Comparison of ENCODE assay signal across 14 cellular contexts in the genomic region with DNA sequence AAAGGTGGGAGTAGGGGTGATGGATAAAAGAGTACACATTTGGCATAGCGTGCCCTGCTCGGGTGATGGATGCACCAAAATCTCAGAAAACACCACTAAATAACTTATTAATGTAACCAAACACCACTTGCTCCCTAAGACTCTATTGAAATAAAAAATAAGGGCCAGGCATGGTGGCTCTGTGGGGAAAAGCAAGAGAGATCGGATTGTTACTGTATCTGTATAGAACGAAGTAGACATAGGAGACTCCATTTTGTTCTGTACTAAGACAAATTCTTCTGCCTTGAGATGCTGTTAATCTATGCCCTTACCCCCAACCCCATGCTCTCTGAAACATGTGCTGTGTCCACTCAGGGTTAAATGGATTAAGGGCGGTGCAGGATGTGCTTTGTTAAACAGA. TPM values are rescaled to one million over a fixed set of nuclear protein-coding genes. Genes with fewer than 3 reads are reported as not detected.
A peak's percentile ranks its signal among the peaks of the same experiment; 100 is the strongest.
DNase-seq lines count a peak whose midpoint lies in the region; ATAC-seq, FAIRE-seq and TF ChIP-seq lines count a peak whose summit lies in the region.
"Not testable (repeated sequence)": the region's sequence is repeated elsewhere in the genome, so short reads cannot be mapped to it uniquely, and the experiment has no call there.
"Had no signal": no experiment of that assay in that cellular context is flagged by ENCODE, and none has a peak within 500 bp of the region (broad histone marks: within the 10 kb centered on the region; RNA-seq: fewer than 3 reads in every experiment).

No MANE protein-coding gene starts in this region.

- H3K9me2 ChIP-seq in GM23338 (ENCODE audit: insufficient read depth) = not testable (repeated sequence)

- not testable (repeated sequence) for ATAC-seq in A549; GM23338; RWPE2 (ENCODE audit: low read depth)

- not testable (repeated sequence) for FAIRE-seq in A549 (lab: Jason Lieb, UNC)

- H3K27ac Mint-ChIP-seq in GM23338 (peak overlapping the region; percentile 96; the same call in 1 of the 2 replicates), endodermal cell (peak overlapping the region; percentile 93), type B pancreatic cell (peak overlapping the region; percentile 90)

- H3K4me3 ChIP-seq in A549; GM23338; HUES64 (ENCODE audit: low read length); RWPE2 (ENCODE audit: severe bottlenecking); endodermal cell (ENCODE audit: low read length); iPS-20b (ENCODE audit: low read length): not testable (repeated sequence)

- WGBS in A549 (ENCODE audit: missing lambda C conversion rate) = 78% methylated on average over 5 of the region's 5 CpGs
- 59% methylated on average over 4 of the region's 5 CpGs for WGBS in HUES64
- 79% methylated on average over 2 to 3 of the region's 5 CpGs for WGBS in endodermal cell (ENCODE audit: insufficient coverage in 1 of 2, insufficient read length in 1 of 2), 2 experiments

- H2AFZ ChIP-seq in GM23338 = not testable (repeated sequence)

- TF ChIP-seq EP300 in A549 (IDR thresholded peaks at IDR 0.05) = not testable (repeated sequence)

- H3K4me3 Mint-ChIP-seq in GM23338, endodermal cell, type B pancreatic cell: not testable (repeated sequence)

- not testable (repeated sequence) for H4K20me1 ChIP-seq in GM23338 (replicated peaks; ENCODE audit: insufficient read depth)

- peaks cover 56% of the 10 kb centered on the region for H3K4me1 Mint-ChIP-seq in GM23338
- H3K4me1 Mint-ChIP-seq in endodermal cell = peaks cover 53% of the 10 kb centered on the region
- H3K4me1 Mint-ChIP-seq in type B pancreatic cell (ENCODE audit: unreplicated experiment) = peaks cover 11% of the 10 kb centered on the region

- TF ChIP-seq RAD21 in A549 (conservative IDR thresholded peaks at IDR 0.05 in 1 of 2, IDR thresholded peaks at IDR 0.05 in 1 of 2) = not testable (repeated sequence)

- H3K27ac ChIP-seq in A549; endodermal cell (ENCODE audit: low read depth, low read length): not testable (repeated sequence)
- H3K27ac ChIP-seq in GM23338 (ENCODE audit: low read depth) (peak overlapping the region; percentile 100), HUES64 (ENCODE audit: low read depth, low read length) (peak overlapping the region; percentile 89), RWPE2 (ENCODE audit: poor library complexity, severe bottlenecking) (peak overlapping the region; percentile 68), iPS-20b (ENCODE audit: low read length) (peak overlapping the region; percentile 76)

- CTCF ChIA-PET in A549 (lab: Yijun Ruan, JAX) = interaction anchor here (1.0 kb wide), 1 partner anchor 21 kb away, joined by 3 read pairs; no protein-coding TSS in a partner anchor

- H3K9me3 ChIP-seq in A549; HUES64 (ENCODE audit: insufficient read depth, low read depth, low read length); RWPE2 (ENCODE audit: severe bottlenecking); endodermal cell (ENCODE audit: control insufficient read depth, low read length); iPS-20b (ENCODE audit: insufficient read depth, low read depth, low read length): not testable (repeated sequence)

- H3K4me2 ChIP-seq in A549 = not testable (repeated sequence)
- H3K4me2 ChIP-seq in GM23338 = peak overlapping the region; percentile 5; the same call in 1 of the 2 replicates

- not testable (repeated sequence) for TF ChIP-seq CTCF in A549 (IDR thresholded peaks at IDR 0.05); GM23338 (conservative IDR thresholded peaks at IDR 0.05; ENCODE audit: low read depth in 2 of 2); endodermal cell (conservative IDR thresholded peaks at IDR 0.05); type B pancreatic cell (conservative IDR thresholded peaks at IDR 0.05)
- TF ChIP-seq CTCF in RWPE2 (IDR thresholded peaks at IDR 0.05; ENCODE audit: poor library complexity, severe bottlenecking) = peak; percentile 28

- TF ChIP-seq POLR2A in A549 (IDR thresholded peaks at IDR 0.05; ENCODE audit: low read length) = not testable (repeated sequence)

- H3K4me1 ChIP-seq in A549 (peaks cover 25% of the 10 kb centered on the region), GM23338 (ENCODE audit: insufficient read depth) (peaks cover 24% of the 10 kb centered on the region), HUES64 (ENCODE audit: insufficient read depth, low read length) (peaks cover 11% of the 10 kb centered on the region), RWPE2 (ENCODE audit: insufficient read depth, poor library complexity, severe bottlenecking) (peaks cover 36% of the 10 kb centered on the region)
- not testable (repeated sequence) for H3K4me1 ChIP-seq in endodermal cell (ENCODE audit: control insufficient read depth, insufficient read depth, low read length); iPS-20b (ENCODE audit: insufficient read depth, low read length)

- peak overlapping the region; percentile 22; the same call in 1 of the 2 replicates for H3K9ac ChIP-seq in HUES64 (ENCODE audit: low read depth, low read length)
- H3K9ac ChIP-seq in endodermal cell (ENCODE audit: extremely low read depth, low read length, poor library complexity, severe bottlenecking); iPS-20b (ENCODE audit: low read depth, low read length): not testable (repeated sequence)

- H3K27me3 Mint-ChIP-seq in GM23338 (ENCODE audit: insufficient read depth, low read depth, poor library complexity) (peaks cover 12% of the 10 kb centered on the region), type B pancreatic cell (peaks cover 45% of the 10 kb centered on the region)
- H3K27me3 Mint-ChIP-seq in endodermal cell (ENCODE audit: insufficient read depth) = not testable (repeated sequence)

- not testable (repeated sequence) for H3K36me3 ChIP-seq in GM23338 (ENCODE audit: insufficient read depth); HUES64 (ENCODE audit: insufficient read depth, low read length); RWPE2 (ENCODE audit: low read depth); endodermal cell (ENCODE audit: control insufficient read depth, insufficient read depth, low read length); iPS-20b (ENCODE audit: insufficient read depth, low read depth, low read length)

- not testable (repeated sequence) for H3K9me3 Mint-ChIP-seq in GM23338, endodermal cell, type B pancreatic cell

- H3K79me2 ChIP-seq in GM23338 (replicated peaks; ENCODE audit: insufficient read depth) = not testable (repeated sequence)

- POLR2A ChIA-PET in A549 (lab: Yijun Ruan, JAX) = not testable (repeated sequence)

- not testable (repeated sequence) for H3K27me3 ChIP-seq in GM23338 (ENCODE audit: insufficient read depth); HUES64 (ENCODE audit: insufficient read depth, low read length); RWPE2 (ENCODE audit: insufficient read depth, poor library complexity, severe bottlenecking); endodermal cell (ENCODE audit: control insufficient read depth, insufficient read depth, low read length, poor library complexity, severe bottlenecking); iPS-20b (ENCODE audit: insufficient read depth, low read length)

- DNase-seq in A549 (ENCODE audit: low read depth in 1 of 2, low spot score in 1 of 2); GM23338 (ENCODE audit: low spot score); type B pancreatic cell (ENCODE audit: extremely low spot score, unreplicated experiment): not testable (repeated sequence)
- DNase-seq in RWPE2 (ENCODE audit: low spot score) (peak; percentile 0), endodermal cell (peak; percentile 54)

- peaks cover 18% of the 10 kb centered on the region for H3F3A ChIP-seq in GM23338 (replicated peaks; ENCODE audit: low read depth)

- peaks cover 23% of the 10 kb centered on the region for H3K36me3 Mint-ChIP-seq in GM23338 (ENCODE audit: low read depth)
- not testable (repeated sequence) for H3K36me3 Mint-ChIP-seq in endodermal cell (ENCODE audit: low read depth); type B pancreatic cell

RNA-seq across cellular contexts. Expression of gene NLRP12, which starts 14.3 kb away (rescaled TPM):
- polyA plus RNA-seq in A549 (2011; rRNA removed) = 0.03 and 0.04 TPM in 2 replicates
- polyA plus RNA-seq in A549 (2012; cell fraction: cytosol; rRNA removed) = 0.01 and 0.03 TPM in 2 replicates
- polyA plus RNA-seq in A549 (2012; cell fraction: nucleus; rRNA removed) = 0.01 TPM in 1 of 2 replicates, not detected in the other
- polyA plus RNA-seq in A549 (2017; fragmentation: RNase III; extraction: RNeasy Plus Mini Kit Qiagen cat#74134 plus additional on column Dnase treatment) = 0.03 TPM in 1 of 3 replicates, not detected in the others
- polyA minus RNA-seq in A549 (2011; rRNA and poly(A)+ RNA removed) = 0.25 TPM in 1 of 2 replicates, not detected in the other
- total RNA-seq in GM23338 (2014; rRNA removed; shearing (Covaris generic)) = 7.5 and 8.4 TPM in 2 replicates
- 1.9 and 2.6 TPM in 2 replicates for polyA plus RNA-seq in GM23338 (2016; fragmentation: Nextera tagmentation; extraction: Ambion mirVana)
- 1.8 TPM for polyA plus RNA-seq in HUES64 (2013, experiment 1 of 2)
- polyA plus RNA-seq in HUES64 (2013, experiment 2 of 2) = 1.9 TPM
- 1 to 10 TPM in 1 of 2 donors, under 1 TPM in 1; 0.20 to 2.6 TPM for total RNA-seq in endodermal cell
- polyA plus RNA-seq in endodermal cell (2013, experiment 1 of 2) = 0.46 TPM
- 0.58 TPM for polyA plus RNA-seq in endodermal cell (2013, experiment 2 of 2)
- not detected in 2 replicates for total RNA-seq in type B pancreatic cell (ENCODE audit: low replicate concordance)
- total RNA-seq: A673; Calu3; CD4-positive, alpha-beta memory T cell; HFFc6; HT1080 had no signal
- polyA plus RNA-seq: AG04450; CD4-positive, alpha-beta memory T cell had no signal

RNA-seq across cellular contexts. Expression of gene MYADM, which starts 29.2 kb away (rescaled TPM):
- 37.7 and 56.1 TPM in 2 replicates for polyA plus RNA-seq in A549 (2011; rRNA removed)
- polyA plus RNA-seq in A549 (2012; cell fraction: cytosol; rRNA removed) = 83.9 and 158 TPM in 2 replicates
- polyA plus RNA-seq in A549 (2012; cell fraction: nucleus; rRNA removed) = 385 and 422 TPM in 2 replicates
- 90.4 to 103 TPM (median 90.7 TPM) in 3 replicates for polyA plus RNA-seq in A549 (2017; fragmentation: RNase III; extraction: RNeasy Plus Mini Kit Qiagen cat#74134 plus additional on column Dnase treatment)
- polyA minus RNA-seq in A549 (2011; rRNA and poly(A)+ RNA removed) = 50.8 and 63.0 TPM in 2 replicates
- total RNA-seq in GM23338 (2014; rRNA removed; shearing (Covaris generic)) = 40.5 and 57.1 TPM in 2 replicates
- polyA plus RNA-seq in GM23338 (2016; fragmentation: Nextera tagmentation; extraction: Ambion mirVana) = 43.6 and 49.9 TPM in 2 replicates
- polyA plus RNA-seq in HUES64 (2013, experiment 1 of 2) = 40.2 TPM
- 49.6 TPM for polyA plus RNA-seq in HUES64 (2013, experiment 2 of 2)
- 100 to 1,000 TPM; 112 to 157 TPM for total RNA-seq in endodermal cell
- 65.5 TPM for polyA plus RNA-seq in endodermal cell (2013, experiment 1 of 2)
- polyA plus RNA-seq in endodermal cell (2013, experiment 2 of 2) = 69.2 TPM
- total RNA-seq in type B pancreatic cell (ENCODE audit: low replicate concordance) = 69.5 and 73.5 TPM in 2 replicates

RNA-seq across cellular contexts. Expression of gene PRKCG, which starts 43.6 kb away (rescaled TPM):
- 0.61 and 0.79 TPM in 2 replicates for polyA plus RNA-seq in A549 (2011; rRNA removed)
- polyA plus RNA-seq in A549 (2012; cell fraction: cytosol; rRNA removed) = 1.2 and 1.3 TPM in 2 replicates
- polyA plus RNA-seq in A549 (2012; cell fraction: nucleus; rRNA removed) = 8.9 and 9.2 TPM in 2 replicates
- 0.81 to 0.96 TPM (median 0.81 TPM) in 3 replicates for polyA plus RNA-seq in A549 (2017; fragmentation: RNase III; extraction: RNeasy Plus Mini Kit Qiagen cat#74134 plus additional on column Dnase treatment)
- 1.5 and 2.6 TPM in 2 replicates for polyA minus RNA-seq in A549 (2011; rRNA and poly(A)+ RNA removed)
- 11.1 and 15.9 TPM in 2 replicates for total RNA-seq in GM23338 (2014; rRNA removed; shearing (Covaris generic))
- polyA plus RNA-seq in GM23338 (2016; fragmentation: Nextera tagmentation; extraction: Ambion mirVana) = 14.9 and 15.4 TPM in 2 replicates
- 3.2 TPM for polyA plus RNA-seq in HUES64 (2013, experiment 1 of 2)
- 4.6 TPM for polyA plus RNA-seq in HUES64 (2013, experiment 2 of 2)
- 1 to 10 TPM; 2.7 to 5.6 TPM for total RNA-seq in endodermal cell
- 10.6 TPM for polyA plus RNA-seq in endodermal cell (2013, experiment 1 of 2)
- 8.2 TPM for polyA plus RNA-seq in endodermal cell (2013, experiment 2 of 2)
- 2.4 and 3.1 TPM in 2 replicates for total RNA-seq in type B pancreatic cell (ENCODE audit: low replicate concordance)
- total RNA-seq: CD4-positive, alpha-beta memory T cell; HT1080 had no signal
- polyA plus RNA-seq: CD14-positive monocyte had no signal
